In the genomic region with DNA sequence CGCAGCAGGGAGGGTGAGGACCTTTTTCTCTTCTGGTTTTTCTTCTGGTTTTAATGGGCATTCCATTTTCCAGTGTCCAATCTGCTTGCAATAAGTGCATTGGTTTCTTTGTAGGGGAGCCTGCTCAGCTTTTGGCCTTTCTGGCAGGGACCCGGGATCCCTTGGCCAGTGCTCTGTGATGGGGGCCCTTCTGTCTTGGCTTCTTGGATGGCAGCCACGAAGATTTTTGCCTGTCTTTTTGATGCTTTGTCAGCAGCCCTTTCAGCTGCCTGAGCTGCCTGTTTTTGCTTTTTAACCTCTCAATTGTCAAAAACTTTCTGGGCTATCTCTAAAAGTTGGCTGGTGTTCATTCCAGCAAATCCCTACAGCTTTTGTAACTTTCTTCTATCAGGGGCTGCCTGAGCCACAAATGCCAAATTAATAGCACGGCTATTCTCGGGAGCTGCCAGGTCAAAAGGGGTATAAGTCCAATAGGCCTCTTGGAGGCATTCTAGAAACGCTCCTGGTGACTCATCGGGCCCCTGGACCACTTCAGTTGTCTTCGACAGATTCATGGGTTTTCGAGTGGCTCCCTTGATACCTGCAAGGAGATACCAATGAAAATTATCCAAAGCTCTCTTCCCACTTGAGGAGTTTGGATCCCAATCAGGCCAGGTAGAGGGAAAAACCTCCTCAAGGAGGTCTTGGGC, we compare ENCODE assay signal across 21 cellular contexts.
"Had no signal": no experiment of that assay in that cellular context is flagged by ENCODE, and none has a peak within 500 bp of the region (broad histone marks: within the 10 kb centered on the region; RNA-seq: fewer than 3 reads in every experiment).

No MANE protein-coding gene starts in this region.

- H3K4me3 Mint-ChIP-seq: activated naive CD8-positive, alpha-beta T cell; activated T-cell treated with anti-CD3 and anti-CD28 coated beads, Interleukin-2, amount 50 U/mL, for 24 hours; activated T-helper 17 cell treated with anti-CD3 and anti-CD28 coated beads, Interleukin-2, amount 50 U/mL, for 72 hours; effector memory CD8-positive, alpha-beta T cell; immature natural killer cell; natural killer cell; WTC11 had no signal

- H3K9me3 ChIP-seq: adrenal gland, ascending aorta, left ventricle myocardium inferior, sigmoid colon, thoracic aorta had no signal

- H3K36me3 Mint-ChIP-seq: activated naive CD8-positive, alpha-beta T cell; immature natural killer cell; natural killer cell had no signal

- H3K4me1 ChIP-seq: adrenal gland, ascending aorta, left ventricle myocardium inferior, sigmoid colon had no signal

- H3K27ac ChIP-seq: adrenal gland, ascending aorta, dorsolateral prefrontal cortex, hepatocyte, left ventricle myocardium inferior, sigmoid colon, thoracic aorta had no signal

- H3K27me3 Mint-ChIP-seq: activated naive CD8-positive, alpha-beta T cell; activated T-cell treated with anti-CD3 and anti-CD28 coated beads, Interleukin-2, amount 50 U/mL, for 24 hours; activated T-helper 17 cell treated with anti-CD3 and anti-CD28 coated beads, Interleukin-2, amount 50 U/mL, for 72 hours; effector memory CD8-positive, alpha-beta T cell had no signal

- H3K4me3 ChIP-seq: adrenal gland, ascending aorta, dorsolateral prefrontal cortex, hepatocyte, left ventricle myocardium inferior, sigmoid colon, thoracic aorta had no signal

- H2AFZ ChIP-seq: hepatocyte had no signal

- H3K79me2 ChIP-seq: hepatocyte had no signal

- H3K4me1 Mint-ChIP-seq: activated T-helper 17 cell treated with anti-CD3 and anti-CD28 coated beads, Interleukin-2, amount 50 U/mL, for 72 hours; immature natural killer cell; natural killer cell had no signal

- H3K27ac Mint-ChIP-seq: activated naive CD8-positive, alpha-beta T cell; activated T-cell treated with anti-CD3 and anti-CD28 coated beads, Interleukin-2, amount 50 U/mL, for 24 hours; activated T-helper 17 cell treated with anti-CD3 and anti-CD28 coated beads, Interleukin-2, amount 50 U/mL, for 72 hours; effector memory CD8-positive, alpha-beta T cell; immature natural killer cell; natural killer cell had no signal

- H3K4me2 ChIP-seq: hepatocyte had no signal

- H3K36me3 ChIP-seq: adrenal gland, ascending aorta, left ventricle myocardium inferior, sigmoid colon, thoracic aorta had no signal

- H3K27me3 ChIP-seq: adrenal gland, ascending aorta, hepatocyte, sigmoid colon had no signal

- DNase-seq: activated CD4-positive, alpha-beta T cell treated with anti-CD3 and anti-CD28 coated beads, Interleukin-2, amount 50 U/mL, for 4 hours; activated CD8-positive, alpha-beta memory T cell treated with anti-CD3 and anti-CD28 coated beads for 24 hours; activated CD8-positive, alpha-beta memory T cell treated with anti-CD3 and anti-CD28 coated beads, Interleukin-2, amount 50 U/mL, for 4 hours; activated T-cell treated with anti-CD3 and anti-CD28 coated beads, Interleukin-2, amount 50 U/mL, for 24 hours; central memory CD4-positive, alpha-beta T cell; dorsolateral prefrontal cortex; effector memory CD8-positive, alpha-beta T cell; immature natural killer cell; natural killer cell; sigmoid colon; stimulated activated CD4-positive, alpha-beta T cell treated with anti-CD3 and anti-CD28 coated beads, Interleukin-4, amount 100 ng/mL, for 1 hour; stimulated activated naive CD4-positive, alpha-beta T cell treated with Interleukin-2 at 50 U/mL for 16 hours; T1000 had no signal
